In genomic region chr2:36861896-36862295, GRCh38 we compare ENCODE assay signal across 9 cellular contexts.
"Had no signal": no experiment of that assay in that cellular context is flagged by ENCODE, and none has a peak within 500 bp of the region (broad histone marks: within the 10 kb centered on the region; RNA-seq: fewer than 3 reads in every experiment).

No MANE protein-coding gene starts in this region.

- H3K27ac Mint-ChIP-seq: GM23338, H9, HFFc6, IgD-negative memory B cell had no signal

- DNase-seq: H9, HCEC 1CT, HFFc6, KG1 had no signal

- ATAC-seq: GM23338 had no signal

- H3K27me3 Mint-ChIP-seq: IgD-negative memory B cell had no signal

- H3K9me3 Mint-ChIP-seq: GM23338, H9 had no signal

- H3K4me3 ChIP-seq: GM23338 had no signal

- H3K4me3 Mint-ChIP-seq: GM23338, H9, HFFc6, IgD-negative memory B cell had no signal

- H3K4me2 ChIP-seq: GM23338 had no signal

- H2AFZ ChIP-seq: GM23338 had no signal

- FAIRE-seq: H1, H54, HTR-8/SVneo had no signal
